In genomic region chr13:59318320-59318930, GRCh38 we compare ENCODE assay signal across 8 cellular contexts.
A peak's percentile ranks its signal among the peaks of the same experiment; 100 is the strongest.
DNase-seq lines count a peak whose midpoint lies in the region; ATAC-seq, FAIRE-seq and TF ChIP-seq lines count a peak whose summit lies in the region.

No MANE protein-coding gene starts in this region.

- DNase-seq in AML-193 (lab: John Stamatoyannopoulos, UW) = peak; percentile 63 to 72
- DNase-seq in NOMO-1 (lab: John Stamatoyannopoulos, UW; ENCODE audit: unreplicated experiment in 2 of 2) = peak; percentile 38 to 59
- DNase-seq in activated T-cell treated with anti-CD3 and anti-CD28 coated beads for 4 hours = peak; percentile 17
- DNase-seq in fibroblast of pulmonary artery (ENCODE audit: low read depth) = peak; percentile 79
- DNase-seq in nucleus accumbens (lab: John Stamatoyannopoulos, UW) = peak in 52 of 56 donors; percentile 2 to 89 (median 42)
- DNase-seq in urothelium cell line (ENCODE audit: low spot score) = peak; percentile 19

- peak; percentile 82 for TF ChIP-seq CTCF in fibroblast of pulmonary artery (IDR thresholded peaks at IDR 0.05; ENCODE audit: low read length, missing control alignments)

- no peak overlapping the region for H3K4me3 ChIP-seq in fibroblast of pulmonary artery (replicated peaks; ENCODE audit: low read depth, low read length)

- FAIRE-seq in urothelium cell line (lab: Jason Lieb, UNC) = no peak

- ATAC-seq in GM18861 (IDR thresholded peaks at IDR 0.05; ENCODE audit: unreplicated experiment) (peak; percentile 79), HG03439 (IDR thresholded peaks at IDR 0.05; ENCODE audit: unreplicated experiment) (peak; percentile 71)

Comparison
In these comparisons a context has a peak if more than half of its experiments do, and no peak if none do; other contexts are left out.
1. DNase-seq: peak in every context shown above with its lines; median percentile 79 in fibroblast of pulmonary artery; 68 in AML-193; 48 in NOMO-1; 42 in nucleus accumbens; 19 in urothelium cell line; 17 in activated T-cell treated with anti-CD3 and anti-CD28 coated beads for 4 hours.